Comparison of ENCODE assay signal across 8 cellular contexts in genomic region chr3:46065294-46065705, GRCh38. TPM values are rescaled to one million over a fixed set of nuclear protein-coding genes. Genes with fewer than 3 reads are reported as not detected.
DNase-seq lines count a peak whose midpoint lies in the region; ATAC-seq and TF ChIP-seq lines count a peak whose summit lies in the region.

No MANE protein-coding gene starts in this region.

- H3K27me3 ChIP-seq in dorsolateral prefrontal cortex: no peaks in the 10 kb centered on the region

- H3K27ac ChIP-seq in dorsolateral prefrontal cortex: no peak overlapping the region

- ATAC-seq in GM19463 (IDR thresholded peaks at IDR 0.05; ENCODE audit: unreplicated experiment): no peak

- intact Hi-C loops in dorsolateral prefrontal cortex (cut with DNase I): no loop called here

- H3K4me3 ChIP-seq in dorsolateral prefrontal cortex: no peak overlapping the region

- TF ChIP-seq CTCF in dorsolateral prefrontal cortex (IDR thresholded peaks at IDR 0.05 in 54 of 56, conservative IDR thresholded peaks at IDR 0.05 in 2 of 56; ENCODE audit: low read depth in 1 of 56, partially characterized antibody in 56 of 56): no peak

- DNase-seq in DMS153 treated with DMSO at 0.1 percent for 48 hours (lab: John Stamatoyannopoulos, UW; ENCODE audit: unreplicated experiment) (peak; percentile 34), LHCN-M2 (ENCODE audit: low read depth) (peak; percentile 51), dorsolateral prefrontal cortex (no peak), epidermal melanocyte (ENCODE audit: insufficient read length, low spot score) (no peak)
- DNase-seq in activated CD4-positive, CD25-positive, alpha-beta regulatory T cell treated with anti-CD3 and anti-CD28 coated beads, Interleukin-2, amount 50 U/mL, for 16 hours (ENCODE audit: low read depth, low spot score): peak; percentile 70
- peak; percentile 61 for DNase-seq in effector CD8-positive, alpha-beta T cell (lab: John Stamatoyannopoulos, UW)
- peak; percentile 44 to 78 (median 68) for DNase-seq in stimulated activated CD4-positive, alpha-beta T cell treated with anti-CD3 and anti-CD28 coated beads, TNF-alpha, amount 100 ng/mL, for 1 hour (ENCODE audit: low read depth in 3 of 3, low spot score in 1 of 3)

RNA-seq across cellular contexts. Expression of gene XCR1, which starts 38.0 kb away (rescaled TPM):
- 0.06 TPM in 1 of 2 replicates, not detected in the other for total RNA-seq in LHCN-M2 (2014; rRNA removed)
- polyA plus RNA-seq in LHCN-M2 (2012): not detected
- under 1 TPM in 2 of 120 experiments, not detected in 118; 0.08 to 0.15 TPM for total RNA-seq in dorsolateral prefrontal cortex

Comparison
In these comparisons a context has a peak if more than half of its experiments do, and no peak if none do; other contexts are left out.
1. DNase-seq: peak in DMS153 treated with DMSO at 0.1 percent for 48 hours (single experiment), LHCN-M2 (single experiment), activated CD4-positive, CD25-positive, alpha-beta regulatory T cell treated with anti-CD3 and anti-CD28 coated beads, Interleukin-2, amount 50 U/mL, for 16 hours (single experiment), effector CD8-positive, alpha-beta T cell (single experiment) and stimulated activated CD4-positive, alpha-beta T cell treated with anti-CD3 and anti-CD28 coated beads, TNF-alpha, amount 100 ng/mL, for 1 hour (3 of 3); none in dorsolateral prefrontal cortex (0 of 10) and epidermal melanocyte (single experiment).